ENCODE assay signal across 2 cellular contexts in the genomic region with DNA sequence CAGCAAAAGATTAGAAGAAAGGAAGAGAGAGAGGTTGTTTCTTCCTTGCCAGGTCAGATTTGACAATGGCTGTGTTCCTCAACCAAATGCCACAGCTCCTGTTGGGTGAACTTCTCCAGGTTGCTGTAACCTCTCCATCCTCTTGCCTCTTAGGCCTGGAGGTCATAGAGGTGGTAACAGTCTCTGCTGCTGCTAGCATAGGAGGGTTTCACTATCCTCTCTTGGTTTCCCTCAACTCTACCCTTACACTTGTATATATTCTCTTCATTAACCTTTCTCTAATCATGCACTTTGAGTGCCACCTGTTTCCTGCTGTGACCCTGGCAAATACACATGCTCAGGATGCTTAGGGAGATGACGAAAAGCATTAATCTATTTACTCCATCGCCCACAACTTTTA.
TF ChIP-seq lines count a peak whose summit lies in the region.

No MANE protein-coding gene starts in this region.

TF ChIP-seq in SK-N-SH, 30 proteins besides CTCF, POLR2A, EP300 and RAD21:
- no peak for TF ChIP-seq MEF2A (IDR thresholded peaks at IDR 0.05; ENCODE audit: borderline replicate concordance, low read depth)
- no peak for TF ChIP-seq RFX5 (IDR thresholded peaks at IDR 0.05; ENCODE audit: low read length)
- no peak for TF ChIP-seq GABPA (IDR thresholded peaks at IDR 0.05; ENCODE audit: low read depth)
- TF ChIP-seq NFIC (IDR thresholded peaks at IDR 0.05; ENCODE audit: borderline replicate concordance): no peak
- TF ChIP-seq FOXJ3 (CRISPR knock-in tag; IDR thresholded peaks at IDR 0.05): no peak
- TF ChIP-seq, protein P1, sequence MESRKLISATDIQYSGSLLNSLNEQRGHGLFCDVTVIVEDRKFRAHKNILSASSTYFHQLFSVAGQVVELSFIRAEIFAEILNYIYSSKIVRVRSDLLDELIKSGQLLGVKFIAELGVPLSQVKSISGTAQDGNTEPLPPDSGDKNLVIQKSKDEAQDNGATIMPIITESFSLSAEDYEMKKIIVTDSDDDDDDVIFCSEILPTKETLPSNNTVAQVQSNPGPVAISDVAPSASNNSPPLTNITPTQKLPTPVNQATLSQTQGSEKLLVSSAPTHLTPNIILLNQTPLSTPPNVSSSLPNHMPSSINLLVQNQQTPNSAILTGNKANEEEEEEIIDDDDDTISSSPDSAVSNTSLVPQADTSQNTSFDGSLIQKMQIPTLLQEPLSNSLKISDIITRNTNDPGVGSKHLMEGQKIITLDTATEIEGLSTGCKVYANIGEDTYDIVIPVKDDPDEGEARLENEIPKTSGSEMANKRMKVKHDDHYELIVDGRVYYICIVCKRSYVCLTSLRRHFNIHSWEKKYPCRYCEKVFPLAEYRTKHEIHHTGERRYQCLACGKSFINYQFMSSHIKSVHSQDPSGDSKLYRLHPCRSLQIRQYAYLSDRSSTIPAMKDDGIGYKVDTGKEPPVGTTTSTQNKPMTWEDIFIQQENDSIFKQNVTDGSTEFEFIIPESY (IDR thresholded peaks at IDR 0.05; ENCODE audit: borderline replicate concordance, low read depth): no peak
- TF ChIP-seq, protein P2, sequence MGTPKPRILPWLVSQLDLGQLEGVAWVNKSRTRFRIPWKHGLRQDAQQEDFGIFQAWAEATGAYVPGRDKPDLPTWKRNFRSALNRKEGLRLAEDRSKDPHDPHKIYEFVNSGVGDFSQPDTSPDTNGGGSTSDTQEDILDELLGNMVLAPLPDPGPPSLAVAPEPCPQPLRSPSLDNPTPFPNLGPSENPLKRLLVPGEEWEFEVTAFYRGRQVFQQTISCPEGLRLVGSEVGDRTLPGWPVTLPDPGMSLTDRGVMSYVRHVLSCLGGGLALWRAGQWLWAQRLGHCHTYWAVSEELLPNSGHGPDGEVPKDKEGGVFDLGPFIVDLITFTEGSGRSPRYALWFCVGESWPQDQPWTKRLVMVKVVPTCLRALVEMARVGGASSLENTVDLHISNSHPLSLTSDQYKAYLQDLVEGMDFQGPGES (IDR thresholded peaks at IDR 0.05; ENCODE audit: low read depth, low read length): no peak
- TF ChIP-seq, protein P3, sequence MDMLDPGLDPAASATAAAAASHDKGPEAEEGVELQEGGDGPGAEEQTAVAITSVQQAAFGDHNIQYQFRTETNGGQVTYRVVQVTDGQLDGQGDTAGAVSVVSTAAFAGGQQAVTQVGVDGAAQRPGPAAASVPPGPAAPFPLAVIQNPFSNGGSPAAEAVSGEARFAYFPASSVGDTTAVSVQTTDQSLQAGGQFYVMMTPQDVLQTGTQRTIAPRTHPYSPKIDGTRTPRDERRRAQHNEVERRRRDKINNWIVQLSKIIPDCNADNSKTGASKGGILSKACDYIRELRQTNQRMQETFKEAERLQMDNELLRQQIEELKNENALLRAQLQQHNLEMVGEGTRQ (IDR thresholded peaks at IDR 0.05; ENCODE audit: borderline replicate concordance, low read depth, low read length): no peak

TF ChIP-seq in HepG2, 621 proteins besides CTCF, POLR2A, EP300 and RAD21 (continued from another document):
- TF ChIP-seq, protein P4, sequence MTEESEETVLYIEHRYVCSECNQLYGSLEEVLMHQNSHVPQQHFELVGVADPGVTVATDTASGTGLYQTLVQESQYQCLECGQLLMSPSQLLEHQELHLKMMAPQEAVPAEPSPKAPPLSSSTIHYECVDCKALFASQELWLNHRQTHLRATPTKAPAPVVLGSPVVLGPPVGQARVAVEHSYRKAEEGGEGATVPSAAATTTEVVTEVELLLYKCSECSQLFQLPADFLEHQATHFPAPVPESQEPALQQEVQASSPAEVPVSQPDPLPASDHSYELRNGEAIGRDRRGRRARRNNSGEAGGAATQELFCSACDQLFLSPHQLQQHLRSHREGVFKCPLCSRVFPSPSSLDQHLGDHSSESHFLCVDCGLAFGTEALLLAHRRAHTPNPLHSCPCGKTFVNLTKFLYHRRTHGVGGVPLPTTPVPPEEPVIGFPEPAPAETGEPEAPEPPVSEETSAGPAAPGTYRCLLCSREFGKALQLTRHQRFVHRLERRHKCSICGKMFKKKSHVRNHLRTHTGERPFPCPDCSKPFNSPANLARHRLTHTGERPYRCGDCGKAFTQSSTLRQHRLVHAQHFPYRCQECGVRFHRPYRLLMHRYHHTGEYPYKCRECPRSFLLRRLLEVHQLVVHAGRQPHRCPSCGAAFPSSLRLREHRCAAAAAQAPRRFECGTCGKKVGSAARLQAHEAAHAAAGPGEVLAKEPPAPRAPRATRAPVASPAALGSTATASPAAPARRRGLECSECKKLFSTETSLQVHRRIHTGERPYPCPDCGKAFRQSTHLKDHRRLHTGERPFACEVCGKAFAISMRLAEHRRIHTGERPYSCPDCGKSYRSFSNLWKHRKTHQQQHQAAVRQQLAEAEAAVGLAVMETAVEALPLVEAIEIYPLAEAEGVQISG (CRISPR knock-in tag; IDR thresholded peaks at IDR 0.05): no peak
- TF ChIP-seq, protein P5, sequence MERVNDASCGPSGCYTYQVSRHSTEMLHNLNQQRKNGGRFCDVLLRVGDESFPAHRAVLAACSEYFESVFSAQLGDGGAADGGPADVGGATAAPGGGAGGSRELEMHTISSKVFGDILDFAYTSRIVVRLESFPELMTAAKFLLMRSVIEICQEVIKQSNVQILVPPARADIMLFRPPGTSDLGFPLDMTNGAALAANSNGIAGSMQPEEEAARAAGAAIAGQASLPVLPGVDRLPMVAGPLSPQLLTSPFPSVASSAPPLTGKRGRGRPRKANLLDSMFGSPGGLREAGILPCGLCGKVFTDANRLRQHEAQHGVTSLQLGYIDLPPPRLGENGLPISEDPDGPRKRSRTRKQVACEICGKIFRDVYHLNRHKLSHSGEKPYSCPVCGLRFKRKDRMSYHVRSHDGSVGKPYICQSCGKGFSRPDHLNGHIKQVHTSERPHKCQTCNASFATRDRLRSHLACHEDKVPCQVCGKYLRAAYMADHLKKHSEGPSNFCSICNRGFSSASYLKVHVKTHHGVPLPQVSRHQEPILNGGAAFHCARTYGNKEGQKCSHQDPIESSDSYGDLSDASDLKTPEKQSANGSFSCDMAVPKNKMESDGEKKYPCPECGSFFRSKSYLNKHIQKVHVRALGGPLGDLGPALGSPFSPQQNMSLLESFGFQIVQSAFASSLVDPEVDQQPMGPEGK (CRISPR knock-in tag; IDR thresholded peaks at IDR 0.05): no peak
- TF ChIP-seq ZNF670 (CRISPR knock-in tag; IDR thresholded peaks at IDR 0.05; ENCODE audit: borderline replicate concordance): no peak
- no peak for TF ChIP-seq ZNF75D (CRISPR knock-in tag; IDR thresholded peaks at IDR 0.05; ENCODE audit: borderline replicate concordance)
- no peak for TF ChIP-seq PAWR (CRISPR knock-in tag; IDR thresholded peaks at IDR 0.05; ENCODE audit: borderline replicate concordance)
- no peak for TF ChIP-seq ZNF737 (CRISPR knock-in tag; IDR thresholded peaks at IDR 0.05; ENCODE audit: borderline replicate concordance)
- TF ChIP-seq ZNF17 (CRISPR knock-in tag; IDR thresholded peaks at IDR 0.05): no peak
- TF ChIP-seq ZNF205 (CRISPR knock-in tag; IDR thresholded peaks at IDR 0.05): no peak
- no peak for TF ChIP-seq KLF9 (CRISPR knock-in tag; IDR thresholded peaks at IDR 0.05; ENCODE audit: low read depth)
- TF ChIP-seq GLI4 (CRISPR knock-in tag; IDR thresholded peaks at IDR 0.05; ENCODE audit: borderline replicate concordance): no peak
- TF ChIP-seq, protein P6, sequence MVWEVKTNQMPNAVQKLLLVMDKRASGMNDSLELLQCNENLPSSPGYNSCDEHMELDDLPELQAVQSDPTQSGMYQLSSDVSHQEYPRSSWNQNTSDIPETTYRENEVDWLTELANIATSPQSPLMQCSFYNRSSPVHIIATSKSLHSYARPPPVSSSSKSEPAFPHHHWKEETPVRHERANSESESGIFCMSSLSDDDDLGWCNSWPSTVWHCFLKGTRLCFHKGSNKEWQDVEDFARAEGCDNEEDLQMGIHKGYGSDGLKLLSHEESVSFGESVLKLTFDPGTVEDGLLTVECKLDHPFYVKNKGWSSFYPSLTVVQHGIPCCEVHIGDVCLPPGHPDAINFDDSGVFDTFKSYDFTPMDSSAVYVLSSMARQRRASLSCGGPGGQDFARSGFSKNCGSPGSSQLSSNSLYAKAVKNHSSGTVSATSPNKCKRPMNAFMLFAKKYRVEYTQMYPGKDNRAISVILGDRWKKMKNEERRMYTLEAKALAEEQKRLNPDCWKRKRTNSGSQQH (CRISPR knock-in tag; IDR thresholded peaks at IDR 0.05; ENCODE audit: low read depth): no peak
- TF ChIP-seq, protein P7, sequence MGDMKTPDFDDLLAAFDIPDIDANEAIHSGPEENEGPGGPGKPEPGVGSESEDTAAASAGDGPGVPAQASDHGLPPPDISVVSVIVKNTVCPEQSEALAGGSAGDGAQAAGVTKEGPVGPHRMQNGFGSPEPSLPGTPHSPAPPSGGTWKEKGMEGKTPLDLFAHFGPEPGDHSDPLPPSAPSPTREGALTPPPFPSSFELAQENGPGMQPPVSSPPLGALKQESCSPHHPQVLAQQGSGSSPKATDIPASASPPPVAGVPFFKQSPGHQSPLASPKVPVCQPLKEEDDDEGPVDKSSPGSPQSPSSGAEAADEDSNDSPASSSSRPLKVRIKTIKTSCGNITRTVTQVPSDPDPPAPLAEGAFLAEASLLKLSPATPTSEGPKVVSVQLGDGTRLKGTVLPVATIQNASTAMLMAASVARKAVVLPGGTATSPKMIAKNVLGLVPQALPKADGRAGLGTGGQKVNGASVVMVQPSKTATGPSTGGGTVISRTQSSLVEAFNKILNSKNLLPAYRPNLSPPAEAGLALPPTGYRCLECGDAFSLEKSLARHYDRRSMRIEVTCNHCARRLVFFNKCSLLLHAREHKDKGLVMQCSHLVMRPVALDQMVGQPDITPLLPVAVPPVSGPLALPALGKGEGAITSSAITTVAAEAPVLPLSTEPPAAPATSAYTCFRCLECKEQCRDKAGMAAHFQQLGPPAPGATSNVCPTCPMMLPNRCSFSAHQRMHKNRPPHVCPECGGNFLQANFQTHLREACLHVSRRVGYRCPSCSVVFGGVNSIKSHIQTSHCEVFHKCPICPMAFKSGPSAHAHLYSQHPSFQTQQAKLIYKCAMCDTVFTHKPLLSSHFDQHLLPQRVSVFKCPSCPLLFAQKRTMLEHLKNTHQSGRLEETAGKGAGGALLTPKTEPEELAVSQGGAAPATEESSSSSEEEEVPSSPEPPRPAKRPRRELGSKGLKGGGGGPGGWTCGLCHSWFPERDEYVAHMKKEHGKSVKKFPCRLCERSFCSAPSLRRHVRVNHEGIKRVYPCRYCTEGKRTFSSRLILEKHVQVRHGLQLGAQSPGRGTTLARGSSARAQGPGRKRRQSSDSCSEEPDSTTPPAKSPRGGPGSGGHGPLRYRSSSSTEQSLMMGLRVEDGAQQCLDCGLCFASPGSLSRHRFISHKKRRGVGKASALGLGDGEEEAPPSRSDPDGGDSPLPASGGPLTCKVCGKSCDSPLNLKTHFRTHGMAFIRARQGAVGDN (CRISPR knock-in tag; IDR thresholded peaks at IDR 0.05): no peak
- TF ChIP-seq ZBTB1 (CRISPR knock-in tag; IDR thresholded peaks at IDR 0.05; ENCODE audit: borderline replicate concordance): no peak
- no peak for TF ChIP-seq ASH2L (IDR thresholded peaks at IDR 0.05; ENCODE audit: insufficient read length, low read depth, low read length)
- TF ChIP-seq GABPA (IDR thresholded peaks at IDR 0.05; ENCODE audit: low read depth, low read length): no peak
- TF ChIP-seq GABPA (CRISPR knock-in tag; IDR thresholded peaks at IDR 0.05; ENCODE audit: low read depth): no peak
- TF ChIP-seq, protein P8, sequence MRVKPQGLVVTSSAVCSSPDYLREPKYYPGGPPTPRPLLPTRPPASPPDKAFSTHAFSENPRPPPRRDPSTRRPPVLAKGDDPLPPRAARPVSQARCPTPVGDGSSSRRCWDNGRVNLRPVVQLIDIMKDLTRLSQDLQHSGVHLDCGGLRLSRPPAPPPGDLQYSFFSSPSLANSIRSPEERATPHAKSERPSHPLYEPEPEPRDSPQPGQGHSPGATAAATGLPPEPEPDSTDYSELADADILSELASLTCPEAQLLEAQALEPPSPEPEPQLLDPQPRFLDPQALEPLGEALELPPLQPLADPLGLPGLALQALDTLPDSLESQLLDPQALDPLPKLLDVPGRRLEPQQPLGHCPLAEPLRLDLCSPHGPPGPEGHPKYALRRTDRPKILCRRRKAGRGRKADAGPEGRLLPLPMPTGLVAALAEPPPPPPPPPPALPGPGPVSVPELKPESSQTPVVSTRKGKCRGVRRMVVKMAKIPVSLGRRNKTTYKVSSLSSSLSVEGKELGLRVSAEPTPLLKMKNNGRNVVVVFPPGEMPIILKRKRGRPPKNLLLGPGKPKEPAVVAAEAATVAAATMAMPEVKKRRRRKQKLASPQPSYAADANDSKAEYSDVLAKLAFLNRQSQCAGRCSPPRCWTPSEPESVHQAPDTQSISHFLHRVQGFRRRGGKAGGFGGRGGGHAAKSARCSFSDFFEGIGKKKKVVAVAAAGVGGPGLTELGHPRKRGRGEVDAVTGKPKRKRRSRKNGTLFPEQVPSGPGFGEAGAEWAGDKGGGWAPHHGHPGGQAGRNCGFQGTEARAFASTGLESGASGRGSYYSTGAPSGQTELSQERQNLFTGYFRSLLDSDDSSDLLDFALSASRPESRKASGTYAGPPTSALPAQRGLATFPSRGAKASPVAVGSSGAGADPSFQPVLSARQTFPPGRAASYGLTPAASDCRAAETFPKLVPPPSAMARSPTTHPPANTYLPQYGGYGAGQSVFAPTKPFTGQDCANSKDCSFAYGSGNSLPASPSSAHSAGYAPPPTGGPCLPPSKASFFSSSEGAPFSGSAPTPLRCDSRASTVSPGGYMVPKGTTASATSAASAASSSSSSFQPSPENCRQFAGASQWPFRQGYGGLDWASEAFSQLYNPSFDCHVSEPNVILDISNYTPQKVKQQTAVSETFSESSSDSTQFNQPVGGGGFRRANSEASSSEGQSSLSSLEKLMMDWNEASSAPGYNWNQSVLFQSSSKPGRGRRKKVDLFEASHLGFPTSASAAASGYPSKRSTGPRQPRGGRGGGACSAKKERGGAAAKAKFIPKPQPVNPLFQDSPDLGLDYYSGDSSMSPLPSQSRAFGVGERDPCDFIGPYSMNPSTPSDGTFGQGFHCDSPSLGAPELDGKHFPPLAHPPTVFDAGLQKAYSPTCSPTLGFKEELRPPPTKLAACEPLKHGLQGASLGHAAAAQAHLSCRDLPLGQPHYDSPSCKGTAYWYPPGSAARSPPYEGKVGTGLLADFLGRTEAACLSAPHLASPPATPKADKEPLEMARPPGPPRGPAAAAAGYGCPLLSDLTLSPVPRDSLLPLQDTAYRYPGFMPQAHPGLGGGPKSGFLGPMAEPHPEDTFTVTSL (CRISPR knock-in tag; IDR thresholded peaks at IDR 0.05; ENCODE audit: borderline replicate concordance): no peak
- no peak for TF ChIP-seq JUNB (CRISPR knock-in tag; IDR thresholded peaks at IDR 0.05; ENCODE audit: borderline replicate concordance)
- no peak for TF ChIP-seq SMARCE1 (IDR thresholded peaks at IDR 0.05; ENCODE audit: borderline replicate concordance)
- TF ChIP-seq MIER2 (CRISPR knock-in tag; IDR thresholded peaks at IDR 0.05): no peak
